1 cellular context compared by ENCODE assay signal in genomic region chr14:21025374-21026151, GRCh38.
A peak's percentile ranks its signal among the peaks of the same experiment; 100 is the strongest.
TF ChIP-seq lines count a peak whose summit lies in the region.

No MANE protein-coding gene starts in this region.

TF ChIP-seq in A549, 52 proteins besides CTCF, POLR2A, EP300 and RAD21:
- no peak for TF ChIP-seq CBX2 (IDR thresholded peaks at IDR 0.05; ENCODE audit: borderline replicate concordance, low read depth)
- TF ChIP-seq, protein P1, sequence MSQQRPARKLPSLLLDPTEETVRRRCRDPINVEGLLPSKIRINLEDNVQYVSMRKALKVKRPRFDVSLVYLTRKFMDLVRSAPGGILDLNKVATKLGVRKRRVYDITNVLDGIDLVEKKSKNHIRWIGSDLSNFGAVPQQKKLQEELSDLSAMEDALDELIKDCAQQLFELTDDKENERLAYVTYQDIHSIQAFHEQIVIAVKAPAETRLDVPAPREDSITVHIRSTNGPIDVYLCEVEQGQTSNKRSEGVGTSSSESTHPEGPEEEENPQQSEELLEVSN (IDR thresholded peaks at IDR 0.05; ENCODE audit: borderline replicate concordance, low read depth): 0 out of 2 replicates have a peak, but pooled peaks have one; percentile 47
